Comparison of ENCODE assay signal across 1 cellular context in genomic region chr17:72539981-72540897, GRCh38.
TF ChIP-seq lines count a peak whose summit lies in the region.

No MANE protein-coding gene starts in this region.

TF ChIP-seq in K562, 482 proteins besides CTCF, POLR2A, EP300 and RAD21 (continued from another document):
- TF ChIP-seq, protein P1, sequence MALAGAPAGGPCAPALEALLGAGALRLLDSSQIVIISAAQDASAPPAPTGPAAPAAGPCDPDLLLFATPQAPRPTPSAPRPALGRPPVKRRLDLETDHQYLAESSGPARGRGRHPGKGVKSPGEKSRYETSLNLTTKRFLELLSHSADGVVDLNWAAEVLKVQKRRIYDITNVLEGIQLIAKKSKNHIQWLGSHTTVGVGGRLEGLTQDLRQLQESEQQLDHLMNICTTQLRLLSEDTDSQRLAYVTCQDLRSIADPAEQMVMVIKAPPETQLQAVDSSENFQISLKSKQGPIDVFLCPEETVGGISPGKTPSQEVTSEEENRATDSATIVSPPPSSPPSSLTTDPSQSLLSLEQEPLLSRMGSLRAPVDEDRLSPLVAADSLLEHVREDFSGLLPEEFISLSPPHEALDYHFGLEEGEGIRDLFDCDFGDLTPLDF (CRISPR knock-in tag; IDR thresholded peaks at IDR 0.05), result no peak
- TF ChIP-seq CHD1 (IDR thresholded peaks at IDR 0.05; ENCODE audit: low read length) (no peak), STAT6 (CRISPR knock-in tag; IDR thresholded peaks at IDR 0.05) (no peak), ZNF408 (CRISPR knock-in tag; IDR thresholded peaks at IDR 0.05; ENCODE audit: low read depth) (no peak), NFYB (IDR thresholded peaks at IDR 0.05; ENCODE audit: extremely low read depth, insufficient read length) (no peak), ZSCAN32 (CRISPR knock-in tag; IDR thresholded peaks at IDR 0.05) (no peak), POLR2AphosphoS2 (IDR thresholded peaks at IDR 0.05; ENCODE audit: low read length) (no peak), TAF7 (tag; IDR thresholded peaks at IDR 0.05) (no peak), FOXA1 (IDR thresholded peaks at IDR 0.05; ENCODE audit: borderline replicate concordance) (no peak), REST (CRISPR knock-in tag; IDR thresholded peaks at IDR 0.05; ENCODE audit: low read depth) (no peak), HNRNPK (IDR thresholded peaks at IDR 0.05; ENCODE audit: low read depth, low read length, poor library complexity, severe bottlenecking) (no peak), ZNF124 (CRISPR knock-in tag; IDR thresholded peaks at IDR 0.05) (no peak), SMC3 (conservative IDR thresholded peaks at IDR 0.05; ENCODE audit: insufficient read depth, low read depth, low read length) (peak; percentile 82), ARID3B (CRISPR knock-in tag; IDR thresholded peaks at IDR 0.05; ENCODE audit: borderline replicate concordance) (no peak), TAF1 (IDR thresholded peaks at IDR 0.05; ENCODE audit: control insufficient read depth, extremely low read depth, insufficient read depth, low read length, severe bottlenecking) (no peak), ZNF280A (IDR thresholded peaks at IDR 0.05; ENCODE audit: low read depth, partially characterized antibody) (no peak), RBM34 (IDR thresholded peaks at IDR 0.05; ENCODE audit: borderline replicate concordance, insufficient read depth, low read length) (no peak), RCOR1 (IDR thresholded peaks at IDR 0.05; ENCODE audit: borderline replicate concordance in 1 of 2, low read depth in 2 of 2, low read length in 2 of 2) (no peak), CBX8 (IDR thresholded peaks at IDR 0.05; ENCODE audit: borderline replicate concordance, extremely low read depth, low read depth, low read length, poor library complexity, severe bottlenecking) (no peak), RB1 (IDR thresholded peaks at IDR 0.05; ENCODE audit: low read depth) (peak; percentile 88), SAFB2 (IDR thresholded peaks at IDR 0.05; ENCODE audit: borderline replicate concordance, low read depth, low read length, severe bottlenecking) (no peak), CXXC5 (CRISPR knock-in tag; IDR thresholded peaks at IDR 0.05) (peak; percentile 51; the same call in 1 of the 2 replicates), HMBOX1 (IDR thresholded peaks at IDR 0.05) (no peak), SAP30 (IDR thresholded peaks at IDR 0.05; ENCODE audit: borderline replicate concordance, insufficient read depth, low read depth, low read length, poor library complexity, severe bottlenecking) (no peak), RBBP5 (IDR thresholded peaks at IDR 0.05; ENCODE audit: borderline replicate concordance, insufficient read depth, low read length, poor library complexity, severe bottlenecking) (no peak), DNMT1 (IDR thresholded peaks at IDR 0.05) (no peak), FOXP1 (CRISPR knock-in tag; IDR thresholded peaks at IDR 0.05) (no peak), MLLT1 (IDR thresholded peaks at IDR 0.05) (no peak), SMAD4 (CRISPR knock-in tag; conservative IDR thresholded peaks at IDR 0.05) (peak; percentile 50)
- TF ChIP-seq, protein P2, sequence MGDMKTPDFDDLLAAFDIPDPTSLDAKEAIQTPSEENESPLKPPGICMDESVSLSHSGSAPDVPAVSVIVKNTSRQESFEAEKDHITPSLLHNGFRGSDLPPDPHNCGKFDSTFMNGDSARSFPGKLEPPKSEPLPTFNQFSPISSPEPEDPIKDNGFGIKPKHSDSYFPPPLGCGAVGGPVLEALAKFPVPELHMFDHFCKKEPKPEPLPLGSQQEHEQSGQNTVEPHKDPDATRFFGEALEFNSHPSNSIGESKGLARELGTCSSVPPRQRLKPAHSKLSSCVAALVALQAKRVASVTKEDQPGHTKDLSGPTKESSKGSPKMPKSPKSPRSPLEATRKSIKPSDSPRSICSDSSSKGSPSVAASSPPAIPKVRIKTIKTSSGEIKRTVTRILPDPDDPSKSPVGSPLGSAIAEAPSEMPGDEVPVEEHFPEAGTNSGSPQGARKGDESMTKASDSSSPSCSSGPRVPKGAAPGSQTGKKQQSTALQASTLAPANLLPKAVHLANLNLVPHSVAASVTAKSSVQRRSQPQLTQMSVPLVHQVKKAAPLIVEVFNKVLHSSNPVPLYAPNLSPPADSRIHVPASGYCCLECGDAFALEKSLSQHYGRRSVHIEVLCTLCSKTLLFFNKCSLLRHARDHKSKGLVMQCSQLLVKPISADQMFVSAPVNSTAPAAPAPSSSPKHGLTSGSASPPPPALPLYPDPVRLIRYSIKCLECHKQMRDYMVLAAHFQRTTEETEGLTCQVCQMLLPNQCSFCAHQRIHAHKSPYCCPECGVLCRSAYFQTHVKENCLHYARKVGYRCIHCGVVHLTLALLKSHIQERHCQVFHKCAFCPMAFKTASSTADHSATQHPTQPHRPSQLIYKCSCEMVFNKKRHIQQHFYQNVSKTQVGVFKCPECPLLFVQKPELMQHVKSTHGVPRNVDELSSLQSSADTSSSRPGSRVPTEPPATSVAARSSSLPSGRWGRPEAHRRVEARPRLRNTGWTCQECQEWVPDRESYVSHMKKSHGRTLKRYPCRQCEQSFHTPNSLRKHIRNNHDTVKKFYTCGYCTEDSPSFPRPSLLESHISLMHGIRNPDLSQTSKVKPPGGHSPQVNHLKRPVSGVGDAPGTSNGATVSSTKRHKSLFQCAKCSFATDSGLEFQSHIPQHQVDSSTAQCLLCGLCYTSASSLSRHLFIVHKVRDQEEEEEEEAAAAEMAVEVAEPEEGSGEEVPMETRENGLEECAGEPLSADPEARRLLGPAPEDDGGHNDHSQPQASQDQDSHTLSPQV (IDR thresholded peaks at IDR 0.05), result no peak
